ENCODE assay signal across 1 cellular context in genomic region chr10:102120142-102120986, GRCh38.
A peak's percentile ranks its signal among the peaks of the same experiment; 100 is the strongest.
TF ChIP-seq lines count a peak whose summit lies in the region.

Gene LDB1, minus strand, starts transcription at chr10:102120368. Its CDS starts 258 bp downstream, at chr10:102120110.

TF ChIP-seq in HepG2, 621 proteins besides CTCF, POLR2A, EP300 and RAD21 (continued from another document and continues in another):
- peak; percentile 39; the same call in 1 of the 2 replicates for TF ChIP-seq ZBTB25 (CRISPR knock-in tag; IDR thresholded peaks at IDR 0.05)
- peak; percentile 83; the same call in 1 of the 2 replicates for TF ChIP-seq ZNF563 (CRISPR knock-in tag; IDR thresholded peaks at IDR 0.05)
- peak; percentile 45 for TF ChIP-seq PHF8 (CRISPR knock-in tag; IDR thresholded peaks at IDR 0.05)
- TF ChIP-seq TCF12 (IDR thresholded peaks at IDR 0.05), result no peak
- TF ChIP-seq TCF12 (CRISPR knock-in tag; IDR thresholded peaks at IDR 0.05), result 0 out of 2 replicates have a peak, but pooled peaks have one; percentile 28
- peak; percentile 70 for TF ChIP-seq ZNF777 (CRISPR knock-in tag; IDR thresholded peaks at IDR 0.05)
- TF ChIP-seq XRCC5 (optimal IDR thresholded peaks at IDR 0.05; ENCODE audit: low read length), result peak; percentile 31
- TF ChIP-seq RFX5 (IDR thresholded peaks at IDR 0.05; ENCODE audit: low read depth, low read length), result no peak
- no peak for TF ChIP-seq MYPOP (CRISPR knock-in tag; IDR thresholded peaks at IDR 0.05)
- no peak for TF ChIP-seq ZNF781 (CRISPR knock-in tag; IDR thresholded peaks at IDR 0.05; ENCODE audit: borderline replicate concordance, not compliant biosample characterization)
- TF ChIP-seq ZNF17 (CRISPR knock-in tag; IDR thresholded peaks at IDR 0.05), result no peak
- TF ChIP-seq ZNF652 (CRISPR knock-in tag; IDR thresholded peaks at IDR 0.05; ENCODE audit: borderline replicate concordance, low read depth), result 0 out of 2 replicates have a peak, but pooled peaks have one; percentile 11
- TF ChIP-seq ZNF44 (CRISPR knock-in tag; IDR thresholded peaks at IDR 0.05), result no peak
- peak; percentile 40; the same call in 1 of the 2 replicates for TF ChIP-seq TFE3 (CRISPR knock-in tag; IDR thresholded peaks at IDR 0.05)
- 0 out of 2 replicates have a peak, but pooled peaks have one; percentile 32 for TF ChIP-seq ZNF792 (CRISPR knock-in tag; IDR thresholded peaks at IDR 0.05)
- TF ChIP-seq ZNF414 (CRISPR knock-in tag; IDR thresholded peaks at IDR 0.05), result 0 out of 2 replicates have a peak, but pooled peaks have one; percentile 14
- TF ChIP-seq THAP11 (CRISPR knock-in tag; IDR thresholded peaks at IDR 0.05), result peak; percentile 68
- no peak for TF ChIP-seq SOX6 (IDR thresholded peaks at IDR 0.05)
- peak; percentile 40; the same call in 1 of the 2 replicates for TF ChIP-seq SOX6 (CRISPR knock-in tag; IDR thresholded peaks at IDR 0.05)
- TF ChIP-seq ZNF709 (CRISPR knock-in tag; IDR thresholded peaks at IDR 0.05), result peak; percentile 49; the same call in 1 of the 2 replicates
- TF ChIP-seq ZNF547 (CRISPR knock-in tag; IDR thresholded peaks at IDR 0.05), result 0 out of 2 replicates have a peak, but pooled peaks have one; percentile 25
- 0 out of 2 replicates have a peak, but pooled peaks have one; percentile 20 for TF ChIP-seq ELF3 (CRISPR knock-in tag; IDR thresholded peaks at IDR 0.05)
- TF ChIP-seq MIER3 (CRISPR knock-in tag; IDR thresholded peaks at IDR 0.05; ENCODE audit: borderline replicate concordance), result no peak
- TF ChIP-seq SAP130 (CRISPR knock-in tag; IDR thresholded peaks at IDR 0.05; ENCODE audit: low read depth), result peak; percentile 77
- TF ChIP-seq ZNF275 (CRISPR knock-in tag; IDR thresholded peaks at IDR 0.05; ENCODE audit: borderline replicate concordance), result 0 out of 2 replicates have a peak, but pooled peaks have one; percentile 38
- TF ChIP-seq ZMAT5 (CRISPR knock-in tag; IDR thresholded peaks at IDR 0.05; ENCODE audit: borderline replicate concordance, low read depth), result no peak
- TF ChIP-seq DBP (CRISPR knock-in tag; IDR thresholded peaks at IDR 0.05; ENCODE audit: not compliant biosample characterization), result peak; percentile 30
- no peak for TF ChIP-seq CCDC6 (CRISPR knock-in tag; IDR thresholded peaks at IDR 0.05)
- peak; percentile 64; the same call in 1 of the 2 replicates for TF ChIP-seq NFKB2 (CRISPR knock-in tag; IDR thresholded peaks at IDR 0.05; ENCODE audit: borderline replicate concordance)
- TF ChIP-seq ZNF580 (CRISPR knock-in tag; IDR thresholded peaks at IDR 0.05; ENCODE audit: borderline replicate concordance, low read depth), result no peak
- 0 out of 2 replicates have a peak, but pooled peaks have one; percentile 54 for TF ChIP-seq SNAPC4 (CRISPR knock-in tag; IDR thresholded peaks at IDR 0.05)
- peak; percentile 56 for TF ChIP-seq ZBTB14 (CRISPR knock-in tag; IDR thresholded peaks at IDR 0.05)
- TF ChIP-seq ZSCAN25 (CRISPR knock-in tag; IDR thresholded peaks at IDR 0.05), result 0 out of 2 replicates have a peak, but pooled peaks have one; percentile 32
- TF ChIP-seq ZFY (CRISPR knock-in tag; IDR thresholded peaks at IDR 0.05), result peak; percentile 74
- peak; percentile 55; the same call in 1 of the 2 replicates for TF ChIP-seq ARNT2 (CRISPR knock-in tag; IDR thresholded peaks at IDR 0.05; ENCODE audit: low read depth)
- no peak for TF ChIP-seq RFXANK (CRISPR knock-in tag; IDR thresholded peaks at IDR 0.05)
- TF ChIP-seq ZNF430 (CRISPR knock-in tag; IDR thresholded peaks at IDR 0.05), result 0 out of 2 replicates have a peak, but pooled peaks have one; percentile 45
- TF ChIP-seq TFDP1 (CRISPR knock-in tag; IDR thresholded peaks at IDR 0.05; ENCODE audit: borderline replicate concordance), result 0 out of 2 replicates have a peak, but pooled peaks have one; percentile 59
- TF ChIP-seq THRA (CRISPR knock-in tag; IDR thresholded peaks at IDR 0.05; ENCODE audit: borderline replicate concordance), result no peak
- TF ChIP-seq ZNF564 (CRISPR knock-in tag; IDR thresholded peaks at IDR 0.05), result no peak
- 0 out of 2 replicates have a peak, but pooled peaks have one; percentile 41 for TF ChIP-seq GMEB2 (CRISPR knock-in tag; IDR thresholded peaks at IDR 0.05; ENCODE audit: low read depth)
- TF ChIP-seq HDAC1 (CRISPR knock-in tag; IDR thresholded peaks at IDR 0.05), result peak; percentile 18; the same call in 1 of the 2 replicates
- TF ChIP-seq ZSCAN31 (CRISPR knock-in tag; IDR thresholded peaks at IDR 0.05; ENCODE audit: low read depth), result peak; percentile 69; the same call in 1 of the 2 replicates
- peak; percentile 53 for TF ChIP-seq ASH2L (IDR thresholded peaks at IDR 0.05; ENCODE audit: insufficient read length, low read depth, low read length)
